ENCODE assay signal across 17 cellular contexts in the genomic region with DNA sequence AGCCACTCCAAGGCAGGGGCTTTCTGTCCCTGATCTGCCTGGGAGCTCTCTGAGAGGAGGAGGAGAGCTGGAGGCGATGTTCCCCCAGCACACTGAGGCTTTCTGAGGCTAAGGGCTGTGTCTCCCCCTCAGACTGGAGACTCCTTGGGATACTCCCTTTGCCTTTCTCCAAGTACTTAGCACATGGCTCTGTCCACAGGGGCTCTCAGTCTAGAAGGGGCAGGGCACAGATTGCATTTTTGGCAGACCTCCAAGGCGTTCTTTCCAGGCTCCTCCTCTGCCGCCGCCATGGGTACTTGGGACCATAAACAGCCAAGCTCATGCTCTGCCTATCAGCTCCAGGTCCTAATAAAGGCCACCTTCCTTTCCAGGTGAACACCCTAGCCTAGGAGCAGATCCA. TPM values are rescaled to one million over a fixed set of nuclear protein-coding genes. Genes with fewer than 3 reads are reported as not detected.
DNase-seq lines count a peak whose midpoint lies in the region; ATAC-seq, FAIRE-seq and TF ChIP-seq lines count a peak whose summit lies in the region.
"Had no signal": no experiment of that assay in that cellular context is flagged by ENCODE, and none has a peak within 500 bp of the region (broad histone marks: within the 10 kb centered on the region; RNA-seq: fewer than 3 reads in every experiment).

No MANE protein-coding gene starts in this region.

- no peaks in the 10 kb centered on the region for H3K4me1 ChIP-seq in kidney (ENCODE audit: control insufficient read depth in 1 of 2, insufficient read depth in 1 of 2, low read depth in 1 of 2, low read length in 2 of 2)
- H3K4me1 ChIP-seq: thyroid gland had no signal

- no peak overlapping the region for H3K4me3 Mint-ChIP-seq in natural killer cell treated with Interleukin-12 subunit alpha and Interleukin-12 subunit beta and Interleukin-15 and Interleukin-18, amount 100 ng/mL, for 72 hours
- H3K4me3 Mint-ChIP-seq: activated CD4-positive, alpha-beta memory T cell treated with anti-CD3 and anti-CD28 coated beads for 36 hours; brain; effector memory CD8-positive, alpha-beta T cell had no signal

- H3K36me3 Mint-ChIP-seq in natural killer cell treated with Interleukin-12 subunit alpha and Interleukin-12 subunit beta and Interleukin-15 and Interleukin-18, amount 100 ng/mL, for 72 hours = no peaks in the 10 kb centered on the region
- H3K36me3 Mint-ChIP-seq: activated CD4-positive, alpha-beta memory T cell treated with anti-CD3 and anti-CD28 coated beads for 36 hours; brain had no signal

- no peaks in the 10 kb centered on the region for H3K36me3 ChIP-seq in kidney (ENCODE audit: control insufficient read depth in 1 of 2, insufficient read depth in 2 of 2, low read length in 2 of 2)
- H3K36me3 ChIP-seq: thyroid gland had no signal

- peaks cover 15 to 33% of the 10 kb centered on the region in 2 donors for H3K27me3 Mint-ChIP-seq in natural killer cell treated with Interleukin-12 subunit alpha and Interleukin-12 subunit beta and Interleukin-15 and Interleukin-18, amount 100 ng/mL, for 72 hours

- intact Hi-C loops in left colon (cut with DNase I, micrococcal nuclease) = no loop called here
- intact Hi-C loops in kidney (cut with DNase I) = no loop called here

- H3K27ac Mint-ChIP-seq in natural killer cell treated with Interleukin-12 subunit alpha and Interleukin-12 subunit beta and Interleukin-15 and Interleukin-18, amount 100 ng/mL, for 72 hours = no peak overlapping the region
- H3K27ac Mint-ChIP-seq: activated CD4-positive, alpha-beta memory T cell treated with anti-CD3 and anti-CD28 coated beads for 36 hours; effector memory CD8-positive, alpha-beta T cell had no signal

- H3K9me3 ChIP-seq in kidney (ENCODE audit: control insufficient read depth in 1 of 2, low read length in 2 of 2) = no peaks in the 10 kb centered on the region
- H3K9me3 ChIP-seq: thyroid gland had no signal

- no peak overlapping the region for H3K27ac ChIP-seq in caudate nucleus (ENCODE audit: low read depth, low read length)
- no peak overlapping the region for H3K27ac ChIP-seq in kidney (ENCODE audit: low read depth in 2 of 2, low read length in 2 of 2)
- H3K27ac ChIP-seq: thyroid gland had no signal

- H3K9me3 Mint-ChIP-seq in natural killer cell treated with Interleukin-12 subunit alpha and Interleukin-12 subunit beta and Interleukin-15 and Interleukin-18, amount 100 ng/mL, for 72 hours = no peaks in the 10 kb centered on the region
- H3K9me3 Mint-ChIP-seq: activated CD4-positive, alpha-beta memory T cell treated with anti-CD3 and anti-CD28 coated beads for 36 hours; effector memory CD8-positive, alpha-beta T cell had no signal

- H3K4me3 ChIP-seq in kidney (ENCODE audit: low read length in 2 of 2) = no peak overlapping the region
- H3K4me3 ChIP-seq: thyroid gland had no signal

- no peak for FAIRE-seq in kidney (lab: Jason Lieb, UNC)

- H3K4me1 Mint-ChIP-seq in natural killer cell treated with Interleukin-12 subunit alpha and Interleukin-12 subunit beta and Interleukin-15 and Interleukin-18, amount 100 ng/mL, for 72 hours (ENCODE audit: low read depth in 2 of 2) = no peaks in the 10 kb centered on the region

- ATAC-seq in left colon = peak; percentile 38
- no peak for ATAC-seq in natural killer cell treated with Interleukin-12 subunit alpha and Interleukin-12 subunit beta and Interleukin-15 and Interleukin-18, amount 100 ng/mL, for 72 hours
- ATAC-seq: effector memory CD8-positive, alpha-beta T cell had no signal

- TF ChIP-seq CTCF in kidney (IDR thresholded peaks at IDR 0.05; ENCODE audit: borderline replicate concordance, extremely low read depth, insufficient read depth) = no peak

- peak; percentile 16 for DNase-seq in COR-L47 (lab: John Stamatoyannopoulos, UW)
- peak; percentile 36 for DNase-seq in HT-29 (ENCODE audit: low spot score)
- DNase-seq in RPMI8226 = peak; percentile 45
- DNase-seq in left colon = no peak
- no peak for DNase-seq in caudate nucleus (lab: John Stamatoyannopoulos, UW)
- DNase-seq in mucosa of gallbladder (ENCODE audit: low spot score) = no peak
- DNase-seq in kidney = no peak
- DNase-seq in natural killer cell treated with Interleukin-12 subunit alpha and Interleukin-12 subunit beta and Interleukin-15 and Interleukin-18, amount 100 ng/mL, for 72 hours (ENCODE audit: low spot score) = no peak
- DNase-seq: activated CD4-positive, alpha-beta memory T cell treated with anti-CD3 and anti-CD28 coated beads for 36 hours; activated effector memory CD4-positive, alpha-beta T cell treated with Interleukin-2 at 50 U/mL for 16 hours; effector memory CD8-positive, alpha-beta T cell; kidney glomerular epithelial cell; NK-92 treated with Interleukin-12 subunit alpha and Interleukin-12 subunit beta, amount 100 ng/mL, for 24 hours; stimulated activated CD4-positive, alpha-beta T cell treated with anti-CD3 and anti-CD28 coated beads, Interleukin-1b, Interleukin-23, amount 100 ng/mL, for 48 hours had no signal

- no peak overlapping the region for H3K9ac ChIP-seq in kidney (ENCODE audit: low read length in 2 of 2)

RNA-seq across cellular contexts. Expression of gene GIP, which starts 1.8 kb away (rescaled TPM):
- not detected in 2 replicates for total RNA-seq in HT-29 (2014; rRNA removed; shearing (Covaris generic))
- total RNA-seq in left colon (not detected), mucosa of gallbladder (not detected), kidney (not detected)
- not detected for polyA plus RNA-seq in kidney (ENCODE audit: insufficient read depth, low read depth, low replicate concordance)
- total RNA-seq in natural killer cell treated with Interleukin-12 subunit alpha and Interleukin-12 subunit beta and Interleukin-15 and Interleukin-18, amount 100 ng/mL, for 72 hours = not detected
- total RNA-seq: activated CD4-positive, alpha-beta memory T cell treated with anti-CD3 and anti-CD28 coated beads for 36 hours; pulmonary artery endothelial cell; thyroid gland had no signal

RNA-seq across cellular contexts. Expression of gene SNF8, which starts 25.6 kb away (rescaled TPM):
- total RNA-seq in HT-29 (2014; rRNA removed; shearing (Covaris generic)) = 93.9 and 141 TPM in 2 replicates
- 100 to 1,000 TPM; 101 to 123 TPM for total RNA-seq in left colon
- 90.2 TPM for total RNA-seq in mucosa of gallbladder
- total RNA-seq in kidney = 110 TPM
- 203 TPM for polyA plus RNA-seq in kidney (ENCODE audit: insufficient read depth, low read depth, low replicate concordance)
- total RNA-seq in natural killer cell treated with Interleukin-12 subunit alpha and Interleukin-12 subunit beta and Interleukin-15 and Interleukin-18, amount 100 ng/mL, for 72 hours = 100 to 1,000 TPM; 116 to 148 TPM

RNA-seq across cellular contexts. Expression of gene IGF2BP1, which starts 27.0 kb away (rescaled TPM):
- not detected in 2 replicates for total RNA-seq in HT-29 (2014; rRNA removed; shearing (Covaris generic))
- under 1 TPM in 1 of 2 donors, not detected in 1; 0.40 TPM for total RNA-seq in left colon
- total RNA-seq in mucosa of gallbladder = 1.1 TPM
- 1.3 TPM for total RNA-seq in kidney
- 1.5 TPM for polyA plus RNA-seq in kidney (ENCODE audit: insufficient read depth, low read depth, low replicate concordance)
- total RNA-seq in natural killer cell treated with Interleukin-12 subunit alpha and Interleukin-12 subunit beta and Interleukin-15 and Interleukin-18, amount 100 ng/mL, for 72 hours = under 1 TPM in 1 of 2 donors, not detected in 1; 0.55 TPM

Comparison
In these comparisons a context has a peak if more than half of its experiments do, and no peak if none do; other contexts are left out.
1. DNase-seq: peak in COR-L47 (single experiment), HT-29 (single experiment) and RPMI8226 (single experiment); none in left colon (0 of 2), caudate nucleus (0 of 61), mucosa of gallbladder (single experiment), kidney (single experiment) and natural killer cell treated with Interleukin-12 subunit alpha and Interleukin-12 subunit beta and Interleukin-15 and Interleukin-18, amount 100 ng/mL, for 72 hours (single experiment).